In genomic region chr7:51459809-51460208, GRCh38 we compare ENCODE assay signal across 18 cellular contexts.
A peak's percentile ranks its signal among the peaks of the same experiment; 100 is the strongest.
DNase-seq lines count a peak whose midpoint lies in the region; FAIRE-seq and TF ChIP-seq lines count a peak whose summit lies in the region.
"Had no signal": no experiment of that assay in that cellular context is flagged by ENCODE, and none has a peak within 500 bp of the region (broad histone marks: within the 10 kb centered on the region; RNA-seq: fewer than 3 reads in every experiment).

No MANE protein-coding gene starts in this region.

- no peak overlapping the region for H2AFZ ChIP-seq in PC-9

- BruUV-seq in PC-9 (replicated peaks; lab: Mats Ljungman, UMichigan), result no TSS peak

- H3K27ac Mint-ChIP-seq in glutamatergic neuron (ENCODE audit: unreplicated experiment), result no peak overlapping the region
- H3K27ac Mint-ChIP-seq: B cell had no signal

- no peaks in the 10 kb centered on the region for H3K36me3 ChIP-seq in PC-9 (ENCODE audit: low read depth)
- H3K36me3 ChIP-seq: SJCRH30 had no signal

- no peak overlapping the region for H3K4me3 ChIP-seq in PC-9
- H3K4me3 ChIP-seq: SJCRH30 had no signal

- CTCF ChIA-PET in PC-9 (lab: Charles Lee), result interaction anchor here (0.6 to 0.7 kb wide), 2 partner anchors 84 to 1179 kb away, joined by 3 to 4 read pairs; no protein-coding TSS in a partner anchor

- TF ChIP-seq CTCF in PC-9 (conservative IDR thresholded peaks at IDR 0.05) (peak; percentile 43; the same call in 1 of the 2 replicates), glutamatergic neuron (IDR thresholded peaks at IDR 0.05; ENCODE audit: partially characterized antibody, unreplicated experiment) (peak; percentile 33)

- H3K4me2 ChIP-seq in PC-9, result no peak overlapping the region

- no peak overlapping the region for H3K4me3 Mint-ChIP-seq in glutamatergic neuron (ENCODE audit: unreplicated experiment)
- H3K4me3 Mint-ChIP-seq: B cell had no signal

- DNase-seq in NCI-H82 (lab: John Stamatoyannopoulos, UW), result peak; percentile 16
- DNase-seq in NCI-H82 treated with DMSO at 0.1 percent for 48 hours (lab: John Stamatoyannopoulos, UW; ENCODE audit: unreplicated experiment), result no peak
- no peak for DNase-seq in PC-9
- DNase-seq in glutamatergic neuron, result no peak
- no peak for DNase-seq in urothelium cell line (ENCODE audit: low spot score)
- DNase-seq in activated gamma-delta T cell (lab: John Stamatoyannopoulos, UW), result no peak
- no peak for DNase-seq in OCI-M2 (lab: John Stamatoyannopoulos, UW; ENCODE audit: unreplicated experiment)
- DNase-seq in stimulated activated naive CD4-positive, alpha-beta T cell treated with Interleukin-2 at 50 U/mL for 16 hours (lab: John Stamatoyannopoulos, UW), result no peak
- DNase-seq: COR-L47, DMS 273 treated with DMSO at 0.1 percent for 48 hours, DND-41, NCI-H1048, NCI-H1436, NCI-H1930, NCI-H2171 treated with DMSO at 0.1 percent for 48 hours, SJCRH30 had no signal

- H3K4me1 Mint-ChIP-seq in glutamatergic neuron (ENCODE audit: low read depth, unreplicated experiment), result peaks cover 8% of the 10 kb centered on the region
- H3K4me1 Mint-ChIP-seq: B cell had no signal

- POLR2A ChIA-PET in PC-9 (lab: Charles Lee; ENCODE audit: unreplicated experiment), result no interaction called here

- H3K9me2 ChIP-seq in PC-9 (ENCODE audit: insufficient read depth), result no peaks in the 10 kb centered on the region

- H3K27ac ChIP-seq in PC-9, result no peak overlapping the region
- H3K27ac ChIP-seq: SJCRH30 had no signal

- H3K9me3 Mint-ChIP-seq in glutamatergic neuron (ENCODE audit: unreplicated experiment), result no peaks in the 10 kb centered on the region

- H3K36me3 Mint-ChIP-seq in glutamatergic neuron (ENCODE audit: unreplicated experiment), result peaks cover 7% of the 10 kb centered on the region

- H3K27me3 Mint-ChIP-seq in glutamatergic neuron (ENCODE audit: unreplicated experiment), result no peaks in the 10 kb centered on the region
- H3K27me3 Mint-ChIP-seq: B cell had no signal

- H3K27me3 ChIP-seq in PC-9 (ENCODE audit: insufficient read depth, low read depth), result peaks cover 74% of the 10 kb centered on the region
- H3K27me3 ChIP-seq: SJCRH30 had no signal

- no peaks in the 10 kb centered on the region for H3K9me3 ChIP-seq in PC-9 (ENCODE audit: insufficient read depth, low read depth)
- H3K9me3 ChIP-seq: SJCRH30 had no signal

- intact Hi-C loops in PC-9 (cut with micrococcal nuclease; ENCODE audit: unreplicated experiment), result no loop called here

- no peaks in the 10 kb centered on the region for H3F3A ChIP-seq in PC-9 (ENCODE audit: insufficient read depth, low read depth)

- no peaks in the 10 kb centered on the region for H3K79me2 ChIP-seq in PC-9 (ENCODE audit: low read depth)

- H4K20me1 ChIP-seq in PC-9 (ENCODE audit: insufficient read depth), result no peaks in the 10 kb centered on the region

- no peaks in the 10 kb centered on the region for H3K4me1 ChIP-seq in PC-9 (replicated peaks; ENCODE audit: insufficient read depth)
- H3K4me1 ChIP-seq: SJCRH30 had no signal

- peak; percentile 56 for FAIRE-seq in urothelium cell line (lab: Jason Lieb, UNC)
- FAIRE-seq: G401.6 had no signal
